ENCODE assay signal across 11 cellular contexts in the genomic region with DNA sequence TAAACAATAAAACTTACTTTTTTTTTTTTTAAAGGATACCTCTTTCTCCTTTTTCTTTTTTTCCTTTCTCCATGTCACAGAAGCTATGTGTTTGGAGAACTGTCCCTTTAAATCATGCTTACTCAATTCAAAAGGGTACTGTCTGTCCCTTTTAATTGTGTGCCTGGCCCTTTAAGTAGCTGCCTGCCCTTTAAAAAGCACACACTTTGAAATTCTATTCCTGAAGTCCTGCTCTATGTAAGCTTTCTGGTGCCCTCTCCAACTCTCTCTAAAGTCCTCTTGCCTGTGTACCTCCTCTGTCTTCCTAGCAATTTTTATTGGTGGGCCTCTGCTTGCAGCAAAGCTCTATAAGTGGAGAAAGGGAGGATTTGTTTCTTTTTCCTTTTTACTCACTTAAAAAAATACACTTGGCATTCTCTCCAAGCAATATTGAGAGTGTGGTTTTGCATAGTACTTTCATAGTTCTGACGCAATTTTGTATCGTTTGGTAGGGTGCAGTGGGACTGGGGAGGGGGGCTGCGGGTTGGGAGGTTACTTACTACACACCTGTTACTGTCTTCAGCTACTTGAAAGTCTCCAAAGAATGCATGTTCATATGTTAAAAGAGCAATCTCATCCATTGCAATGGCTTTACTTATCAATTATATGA.
A peak's percentile ranks its signal among the peaks of the same experiment; 100 is the strongest.
DNase-seq lines count a peak whose midpoint lies in the region; ATAC-seq and TF ChIP-seq lines count a peak whose summit lies in the region.
"Had no signal": no experiment of that assay in that cellular context is flagged by ENCODE, and none has a peak within 500 bp of the region (broad histone marks: within the 10 kb centered on the region; RNA-seq: fewer than 3 reads in every experiment).

No MANE protein-coding gene starts in this region.

- H2AFZ ChIP-seq in hepatocyte, result peak overlapping the region; percentile 13
- no peak overlapping the region for H2AFZ ChIP-seq in GM23248

- H3K9ac ChIP-seq in GM23248, result no peak overlapping the region

- peak; percentile 72 for ATAC-seq in GM18858 (IDR thresholded peaks at IDR 0.05; ENCODE audit: unreplicated experiment)
- ATAC-seq in GM21390 (IDR thresholded peaks at IDR 0.05; ENCODE audit: unreplicated experiment), result peak; percentile 85
- peak; percentile 61 for ATAC-seq in HG03103 (IDR thresholded peaks at IDR 0.05; ENCODE audit: low read depth, unreplicated experiment)

- WGBS in hepatocyte (ENCODE audit: low lambda C conversion rate, missing lambda C conversion rate), result 40% methylated on average over 3 of the region's 3 CpGs
- 29 to 55% methylated on average over 3 of the region's 3 CpGs for WGBS in GM23248 (ENCODE audit: low coverage in 1 of 2, low lambda C conversion rate in 2 of 2, missing lambda C conversion rate in 2 of 2), 2 experiments

- H3K4me1 ChIP-seq in hepatocyte (ENCODE audit: insufficient read depth) (no peaks in the 10 kb centered on the region), BE2C (no peaks in the 10 kb centered on the region), GM23248 (ENCODE audit: insufficient read depth) (no peaks in the 10 kb centered on the region)
- H3K4me1 ChIP-seq: uterus had no signal

- H4K20me1 ChIP-seq in hepatocyte (ENCODE audit: insufficient read depth, poor library complexity, severe bottlenecking) (no peaks in the 10 kb centered on the region), GM23248 (ENCODE audit: insufficient read depth) (no peaks in the 10 kb centered on the region)

- in situ Hi-C loops in GM23248 (cut with MboI), result no loop called here

- H3K9me2 ChIP-seq in hepatocyte (replicated peaks; ENCODE audit: insufficient read depth) (no peaks in the 10 kb centered on the region), GM23248 (ENCODE audit: insufficient read depth) (no peaks in the 10 kb centered on the region)

- H3K27me3 ChIP-seq in hepatocyte (no peaks in the 10 kb centered on the region), BE2C (no peaks in the 10 kb centered on the region), GM23248 (replicated peaks; ENCODE audit: insufficient read depth) (no peaks in the 10 kb centered on the region)
- H3K27me3 ChIP-seq: uterus had no signal

- no peak overlapping the region for H3K27ac ChIP-seq in hepatocyte
- H3K27ac ChIP-seq in GM23248, result no peak overlapping the region
- H3K27ac ChIP-seq: uterus had no signal

- H3K4me2 ChIP-seq in hepatocyte, result no peak overlapping the region
- no peak overlapping the region for H3K4me2 ChIP-seq in GM23248 (ENCODE audit: unreplicated experiment)

- H3F3A ChIP-seq in GM23248 (ENCODE audit: insufficient read depth), result no peaks in the 10 kb centered on the region

- DNase-seq in hepatocyte (ENCODE audit: low spot score), result no peak
- DNase-seq in activated naive CD4-positive, alpha-beta T cell treated with Interleukin-2 at 50 U/mL for 16 hours, result no peak
- DNase-seq in BE2C, result no peak
- DNase-seq in GM23248, result no peak
- no peak for DNase-seq in stimulated activated CD4-positive, alpha-beta T cell treated with anti-CD3 and anti-CD28 coated beads, Interleukin-4, amount 100 ng/mL, for 24 hours
- DNase-seq: NCI-H1105, SHP77, uterus had no signal

- H3K9me3 ChIP-seq in hepatocyte (ENCODE audit: low read depth), result no peaks in the 10 kb centered on the region
- H3K9me3 ChIP-seq in BE2C, result no peaks in the 10 kb centered on the region
- no peaks in the 10 kb centered on the region for H3K9me3 ChIP-seq in GM23248 (ENCODE audit: low read depth)
- H3K9me3 ChIP-seq: uterus had no signal

- H3K36me3 ChIP-seq in hepatocyte (replicated peaks; ENCODE audit: insufficient read depth, low read depth) (no peaks in the 10 kb centered on the region), BE2C (no peaks in the 10 kb centered on the region), GM23248 (ENCODE audit: low read depth) (no peaks in the 10 kb centered on the region)
- H3K36me3 ChIP-seq: uterus had no signal

- no peak overlapping the region for H3K4me3 ChIP-seq in hepatocyte
- H3K4me3 ChIP-seq in BE2C (ENCODE audit: low read depth, low read length), result no peak overlapping the region
- no peak overlapping the region for H3K4me3 ChIP-seq in GM23248
- H3K4me3 ChIP-seq: uterus had no signal

- TF ChIP-seq CTCF in hepatocyte (IDR thresholded peaks at IDR 0.05; ENCODE audit: poor library complexity), result no peak
- no peak for TF ChIP-seq CTCF in BE2C (IDR thresholded peaks at IDR 0.05; ENCODE audit: low read depth, low read length)

- H3K79me2 ChIP-seq in hepatocyte (no peaks in the 10 kb centered on the region), GM23248 (ENCODE audit: insufficient read depth) (no peaks in the 10 kb centered on the region)
